Comparison of ENCODE assay signal across 14 cellular contexts in the genomic region with DNA sequence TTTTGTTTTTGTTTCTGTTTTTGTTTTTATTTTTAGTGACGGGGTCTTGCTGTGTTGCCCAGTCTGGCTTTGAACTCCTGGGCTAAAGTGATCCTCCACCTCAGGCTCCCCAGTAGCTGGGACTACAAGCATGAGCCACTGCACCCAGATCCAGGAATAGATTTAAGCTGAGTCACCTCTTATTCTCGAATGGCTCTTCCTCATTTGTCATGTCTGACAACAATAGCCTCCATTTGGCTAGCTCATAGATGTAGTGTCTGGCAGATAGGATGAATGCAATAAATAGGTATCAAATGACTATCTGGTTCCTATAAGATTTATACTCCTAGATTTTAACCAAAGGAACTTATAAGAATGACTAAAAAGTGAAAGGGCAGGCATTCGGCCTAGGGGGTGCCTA.
DNase-seq lines count a peak whose midpoint lies in the region; ATAC-seq, FAIRE-seq and TF ChIP-seq lines count a peak whose summit lies in the region.
"Had no signal": no experiment of that assay in that cellular context is flagged by ENCODE, and none has a peak within 500 bp of the region (broad histone marks: within the 10 kb centered on the region; RNA-seq: fewer than 3 reads in every experiment).

No MANE protein-coding gene starts in this region.

- no peaks in the 10 kb centered on the region; the same call in 1 of the 2 replicates for H3K4me1 ChIP-seq in HAP-1
- H3K4me1 ChIP-seq: thyroid gland had no signal

- H3K27ac Mint-ChIP-seq in HFFc6 = no peak overlapping the region; the same call in 1 of the 2 replicates
- H3K27ac Mint-ChIP-seq: activated B cell treated with CpG ODN at 0.5 μM for 24 hours; naive thymus-derived CD4-positive, alpha-beta T cell had no signal

- in situ Hi-C loops in HAP-1 (cut with MboI; ENCODE audit: low sequenced_read_pairs) = loop anchor here (25.0 kb wide), 2 partner anchors 143 to 468 kb away; no protein-coding TSS in a partner anchor

- no peak overlapping the region for H3K4me3 Mint-ChIP-seq in HFFc6
- H3K4me3 Mint-ChIP-seq: activated B cell treated with CpG ODN at 0.5 μM for 24 hours; naive thymus-derived CD4-positive, alpha-beta T cell had no signal

- H3K27me3 ChIP-seq in HAP-1 (ENCODE audit: low read depth) = no peaks in the 10 kb centered on the region
- H3K27me3 ChIP-seq: thyroid gland had no signal

- no peak for FAIRE-seq in RCC 7860 (lab: Jason Lieb, UNC)
- no peak for FAIRE-seq in GM12892 (lab: Jason Lieb, UNC)

- intact Hi-C loops in left colon (cut with DNase I, micrococcal nuclease) = loop anchor here in 1 of 2 donors (5.0 kb wide), 1 partner anchor 463 kb away; no protein-coding TSS in a partner anchor

- peaks cover 21% of the 10 kb centered on the region for H3K4me1 Mint-ChIP-seq in HFFc6 (ENCODE audit: low read depth)

- ATAC-seq in left colon = no peak
- ATAC-seq: naive thymus-derived CD4-positive, alpha-beta T cell had no signal

- no peaks in the 10 kb centered on the region for H3K36me3 ChIP-seq in HAP-1 (replicated peaks)
- H3K36me3 ChIP-seq: thyroid gland had no signal

- peak; percentile 85 for DNase-seq in A172 (ENCODE audit: low spot score)
- DNase-seq in HFFc6 = peak; percentile 25
- DNase-seq in RCC 7860 (ENCODE audit: low spot score) = peak; percentile 10
- DNase-seq in epithelial cell of proximal tubule (ENCODE audit: low read depth) = peak; percentile 16
- no peak for DNase-seq in left colon
- no peak for DNase-seq in GM12892 (ENCODE audit: insufficient read length)
- DNase-seq in activated T-cell treated with anti-CD3 and anti-CD28 coated beads, Interleukin-2, amount 50 U/mL, for 1 hour = no peak
- DNase-seq in HAP-1 (ENCODE audit: low spot score in 2 of 2) = no peak
- DNase-seq: ACHN; activated B cell treated with CpG ODN at 0.5 μM for 24 hours; naive thymus-derived CD4-positive, alpha-beta T cell; NCI-H2107; psoas muscle; thyroid gland had no signal

- H3K9me3 Mint-ChIP-seq in HFFc6 = no peaks in the 10 kb centered on the region
- H3K9me3 Mint-ChIP-seq: activated B cell treated with CpG ODN at 0.5 μM for 24 hours; naive thymus-derived CD4-positive, alpha-beta T cell had no signal

- H3K4me3 ChIP-seq in epithelial cell of proximal tubule (ENCODE audit: low read depth, low read length) (no peak overlapping the region), HAP-1 (no peak overlapping the region)
- H3K4me3 ChIP-seq: psoas muscle, thyroid gland had no signal

- no peaks in the 10 kb centered on the region for H3K9me3 ChIP-seq in HAP-1
- H3K9me3 ChIP-seq: psoas muscle, thyroid gland had no signal

- TF ChIP-seq CTCF in HFFc6 (IDR thresholded peaks at IDR 0.05) = no peak
- TF ChIP-seq CTCF in epithelial cell of proximal tubule (conservative IDR thresholded peaks at IDR 0.05; ENCODE audit: low read depth, low read length) = no peak

- TF ChIP-seq POLR2A in GM12892 (IDR thresholded peaks at IDR 0.05; ENCODE audit: low read depth, low read length) = no peak

- H3K36me3 Mint-ChIP-seq in HFFc6 (ENCODE audit: low read depth) = peaks cover 4% of the 10 kb centered on the region; the same call in 1 of the 2 replicates
- H3K36me3 Mint-ChIP-seq: naive thymus-derived CD4-positive, alpha-beta T cell had no signal

- H3K27me3 Mint-ChIP-seq in HFFc6 (ENCODE audit: insufficient read depth) = peaks cover 2% of the 10 kb centered on the region

Comparison
In these comparisons a context has a peak if more than half of its experiments do, and no peak if none do; other contexts are left out.
1. DNase-seq: peak in A172 (single experiment), HFFc6 (single experiment), RCC 7860 (single experiment) and epithelial cell of proximal tubule (single experiment); none in left colon (0 of 2), GM12892 (single experiment), activated T-cell treated with anti-CD3 and anti-CD28 coated beads, Interleukin-2, amount 50 U/mL, for 1 hour (single experiment) and HAP-1 (0 of 2).